ENCODE assay signal across 8 cellular contexts in genomic region chr6:30557683-30557981, GRCh38. TPM values are rescaled to one million over a fixed set of nuclear protein-coding genes. Genes with fewer than 3 reads are reported as not detected.
DNase-seq lines count a peak whose midpoint lies in the region; ATAC-seq and TF ChIP-seq lines count a peak whose summit lies in the region.

No MANE protein-coding gene starts in this region.

- DNase-seq in BE2C (no peak), immature natural killer cell (no peak), suprapubic skin (ENCODE audit: low spot score in 2 of 2) (no peak), mesenteric fat pad (ENCODE audit: low spot score) (no peak), iPS-NIHi11 (ENCODE audit: low spot score) (no peak)

- H3K27me3 ChIP-seq in BE2C (no peaks in the 10 kb centered on the region), HUES6 (ENCODE audit: control insufficient read depth, insufficient read depth, low read length) (no peaks in the 10 kb centered on the region), suprapubic skin (no peaks in the 10 kb centered on the region)

- peak overlapping the region; percentile 100 for H3K27ac Mint-ChIP-seq in activated naive CD4-positive, alpha-beta T cell treated with anti-CD3 and anti-CD28 coated beads, Interleukin-2, amount 50 U/mL, for 24 hours
- peak overlapping the region; percentile 98 to 100 (median 99) for H3K27ac Mint-ChIP-seq in immature natural killer cell

- peak overlapping the region; percentile 100 for H3K4me3 Mint-ChIP-seq in activated naive CD4-positive, alpha-beta T cell treated with anti-CD3 and anti-CD28 coated beads, Interleukin-2, amount 50 U/mL, for 24 hours
- H3K4me3 Mint-ChIP-seq in immature natural killer cell = peak overlapping the region; percentile 96 to 100 (median 99)

- H3K27ac ChIP-seq in HUES6 (ENCODE audit: low read depth, low read length) (peak overlapping the region; percentile 88), suprapubic skin (peak overlapping the region; percentile 96)

- TF ChIP-seq CTCF in BE2C (IDR thresholded peaks at IDR 0.05; ENCODE audit: low read depth, low read length) (no peak), suprapubic skin (IDR thresholded peaks at IDR 0.05) (no peak)

- no peaks in the 10 kb centered on the region for H3K27me3 Mint-ChIP-seq in activated naive CD4-positive, alpha-beta T cell treated with anti-CD3 and anti-CD28 coated beads, Interleukin-2, amount 50 U/mL, for 24 hours
- H3K27me3 Mint-ChIP-seq in immature natural killer cell (ENCODE audit: low read depth in 3 of 3) = peaks cover 15 to 22% (median 16%) of the 10 kb centered on the region in 3 donors

- no peak for TF ChIP-seq EP300 in suprapubic skin (IDR thresholded peaks at IDR 0.05)

- peaks cover 11% of the 10 kb centered on the region for H3K36me3 Mint-ChIP-seq in activated naive CD4-positive, alpha-beta T cell treated with anti-CD3 and anti-CD28 coated beads, Interleukin-2, amount 50 U/mL, for 24 hours
- H3K36me3 Mint-ChIP-seq in immature natural killer cell = peaks cover 4 to 18% (median 5%) of the 10 kb centered on the region in 3 donors

- H3K9me3 ChIP-seq in BE2C (no peaks in the 10 kb centered on the region), HUES6 (ENCODE audit: control insufficient read depth, insufficient read depth, low read depth, low read length) (no peaks in the 10 kb centered on the region), suprapubic skin (no peaks in the 10 kb centered on the region)

- no peaks in the 10 kb centered on the region for H3K4me1 ChIP-seq in BE2C
- H3K4me1 ChIP-seq in HUES6 (ENCODE audit: control insufficient read depth, insufficient read depth, low read length) = peaks cover 5% of the 10 kb centered on the region; the same call in 1 of the 2 replicates
- H3K4me1 ChIP-seq in suprapubic skin = peaks cover 29% of the 10 kb centered on the region

- peak overlapping the region; percentile 96 for H3K9ac ChIP-seq in HUES6 (ENCODE audit: low read length)

- H3K9me3 Mint-ChIP-seq in activated naive CD4-positive, alpha-beta T cell treated with anti-CD3 and anti-CD28 coated beads, Interleukin-2, amount 50 U/mL, for 24 hours = no peaks in the 10 kb centered on the region
- peaks cover 0 to 2% (median 0%) of the 10 kb centered on the region in 6 donors for H3K9me3 Mint-ChIP-seq in immature natural killer cell

- H3K36me3 ChIP-seq in BE2C (peaks cover 36% of the 10 kb centered on the region), HUES6 (ENCODE audit: control insufficient read depth, insufficient read depth, low read length) (peaks cover 35% of the 10 kb centered on the region), suprapubic skin (peaks cover 26% of the 10 kb centered on the region)

- TF ChIP-seq POLR2A in suprapubic skin (IDR thresholded peaks at IDR 0.05) = no peak

- H3K4me1 Mint-ChIP-seq in activated naive CD4-positive, alpha-beta T cell treated with anti-CD3 and anti-CD28 coated beads, Interleukin-2, amount 50 U/mL, for 24 hours = peaks cover 51% of the 10 kb centered on the region
- H3K4me1 Mint-ChIP-seq in immature natural killer cell = peaks cover 31 to 40% of the 10 kb centered on the region in 2 donors

- H3K4me3 ChIP-seq in BE2C (ENCODE audit: low read depth, low read length) = peak overlapping the region; percentile 77
- peak overlapping the region; percentile 91 for H3K4me3 ChIP-seq in HUES6 (ENCODE audit: low read depth, low read length)
- H3K4me3 ChIP-seq in suprapubic skin = peak overlapping the region; percentile 85

- no peak for ATAC-seq in HG03565 (IDR thresholded peaks at IDR 0.05; ENCODE audit: unreplicated experiment)

- WGBS in suprapubic skin = under 1% methylated on average over 6 of the region's 6 CpGs

RNA-seq across cellular contexts. Expression of gene PRR3, which starts 0.5 kb away (rescaled TPM):
- 76.1 TPM for polyA plus RNA-seq in BE2C (2012; ENCODE audit: insufficient read depth, insufficient read length, low read depth)
- 1 to 10 TPM; 1.0 to 9.0 (median 3.6) TPM for polyA plus RNA-seq in immature natural killer cell
- total RNA-seq in suprapubic skin (10 to 100 TPM in 1 of 4 donors, 1 to 10 TPM in 3; 5.5 to 10.6 (median 9.0) TPM), mesenteric fat pad (9.2 TPM)

RNA-seq across cellular contexts. Expression of gene GNL1, which starts 1.3 kb away (rescaled TPM):
- polyA plus RNA-seq in BE2C (2012; ENCODE audit: insufficient read depth, insufficient read length, low read depth) = 92.0 TPM
- polyA plus RNA-seq in immature natural killer cell = 10 to 100 TPM; 32.6 to 38.6 (median 35.0) TPM
- total RNA-seq in suprapubic skin = 10 to 100 TPM; 33.9 to 58.9 (median 38.9) TPM
- total RNA-seq in mesenteric fat pad = 65.8 TPM

RNA-seq across cellular contexts. Expression of gene ABCF1, which starts 13.6 kb away (rescaled TPM):
- 127 TPM for polyA plus RNA-seq in BE2C (2012; ENCODE audit: insufficient read depth, insufficient read length, low read depth)
- 10 to 100 TPM in 2 of 3 donors, 1 to 10 TPM in 1; 4.3 to 50.1 (median 15.2) TPM for polyA plus RNA-seq in immature natural killer cell
- total RNA-seq in suprapubic skin = 10 to 100 TPM; 41.7 to 46.4 (median 45.0) TPM
- 59.2 TPM for total RNA-seq in mesenteric fat pad

RNA-seq across cellular contexts. Expression of gene PPP1R10, which starts 59.4 kb away (rescaled TPM):
- polyA plus RNA-seq in BE2C (2012; ENCODE audit: insufficient read depth, insufficient read length, low read depth) = 81.1 TPM
- 10 to 100 TPM in 2 of 3 donors, 1 to 10 TPM in 1; 5.5 to 30.0 (median 12.9) TPM for polyA plus RNA-seq in immature natural killer cell
- total RNA-seq in suprapubic skin = 10 to 100 TPM; 27.2 to 68.2 (median 46.7) TPM
- 49.1 TPM for total RNA-seq in mesenteric fat pad
